1 cellular context compared by ENCODE assay signal in the genomic region with DNA sequence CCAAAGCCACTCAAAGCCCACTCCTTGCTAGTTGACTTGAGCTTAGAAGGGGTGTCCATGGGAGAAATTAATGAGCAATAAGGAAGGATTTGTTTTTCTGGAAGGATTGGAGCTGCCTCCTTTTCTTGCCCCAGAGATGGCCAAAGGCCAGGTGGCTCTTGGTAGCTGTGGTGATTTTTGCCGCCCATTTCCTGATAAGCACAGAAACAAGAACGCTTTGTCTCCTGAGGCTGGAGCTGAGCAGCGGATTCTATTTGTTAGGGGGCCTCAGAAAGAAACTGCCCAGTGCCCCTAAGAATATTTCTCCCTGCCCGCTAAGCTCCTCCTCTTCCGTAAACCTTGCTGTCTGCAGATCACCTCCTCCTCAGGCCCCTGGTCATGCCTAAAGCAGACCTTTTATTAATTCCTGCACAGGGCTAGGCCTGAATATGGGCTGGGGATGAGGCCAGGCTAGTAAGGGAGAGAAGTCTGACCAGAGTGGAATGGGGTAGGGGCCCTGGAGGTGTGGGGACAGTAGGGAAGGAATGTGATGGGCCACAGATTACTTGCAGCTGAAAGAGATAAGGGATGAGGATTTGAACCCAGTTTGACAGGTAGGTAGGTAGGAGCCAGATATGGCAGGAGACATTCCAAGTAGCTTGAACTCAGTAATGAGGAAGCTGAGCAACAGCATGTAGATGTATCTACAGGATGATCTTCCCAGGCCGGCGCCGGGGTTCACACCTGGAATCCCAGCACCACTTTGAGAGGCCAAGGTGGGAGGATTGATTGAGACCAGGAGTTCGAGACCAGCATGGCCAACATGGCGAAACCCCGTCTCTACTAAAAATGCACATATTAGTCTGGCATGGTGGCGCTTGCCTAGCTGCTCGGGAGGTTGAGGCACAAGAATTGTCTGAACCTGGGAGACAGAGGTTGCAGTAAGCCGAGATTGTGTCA.
TF ChIP-seq lines count a peak whose summit lies in the region.

No MANE protein-coding gene starts in this region.

TF ChIP-seq in IMR-90, 13 proteins besides CTCF, POLR2A, EP300 and RAD21 (continued from another document):
- TF ChIP-seq MXI1 (IDR thresholded peaks at IDR 0.05; ENCODE audit: borderline replicate concordance, low read depth, low read length) (no peak), NFE2L2 (IDR thresholded peaks at IDR 0.05; ENCODE audit: low read depth, low read length) (no peak), SMC3 (IDR thresholded peaks at IDR 0.05; ENCODE audit: low read depth, low read length) (no peak), CEBPB (IDR thresholded peaks at IDR 0.05; ENCODE audit: low read depth, low read length) (no peak), MAFK (IDR thresholded peaks at IDR 0.05; ENCODE audit: low read depth, low read length) (no peak), RFX5 (IDR thresholded peaks at IDR 0.05; ENCODE audit: low read depth, low read length) (no peak), USF2 (IDR thresholded peaks at IDR 0.05; ENCODE audit: low read depth, low read length) (no peak)
TF ChIP-seq in IMR-90: peak in this region for 0.
